ENCODE assay signal across 32 cellular contexts in genomic region chr11:70064011-70064725, GRCh38. TPM values are rescaled to one million over a fixed set of nuclear protein-coding genes. Genes with fewer than 3 reads are reported as not detected.
A peak's percentile ranks its signal among the peaks of the same experiment; 100 is the strongest.
DNase-seq lines count a peak whose midpoint lies in the region; ATAC-seq and TF ChIP-seq lines count a peak whose summit lies in the region.
"Had no signal": no experiment of that assay in that cellular context is flagged by ENCODE, and none has a peak within 500 bp of the region (broad histone marks: within the 10 kb centered on the region; RNA-seq: fewer than 3 reads in every experiment).

No MANE protein-coding gene starts in this region.

- peak overlapping the region; percentile 18 for H3K9ac ChIP-seq in HCT116 (ENCODE audit: low read length)
- peak overlapping the region; percentile 39 for H3K9ac ChIP-seq in mammary epithelial cell (ENCODE audit: insufficient read depth, low read length)

- H3K79me2 ChIP-seq in HCT116 (ENCODE audit: insufficient read depth, low read length) (no peaks in the 10 kb centered on the region), mammary epithelial cell (ENCODE audit: insufficient read depth, low read length) (no peaks in the 10 kb centered on the region)

- H3K4me3 ChIP-seq in HCT116 (replicated peaks in 1 of 2; ENCODE audit: low read depth in 1 of 2, low read length in 2 of 2), result peak overlapping the region in 1 of 2 experiments; percentile 6; a peak in 1 of 4 replicates
- no peak overlapping the region for H3K4me3 ChIP-seq in mammary epithelial cell (replicated peaks in 1 of 3; ENCODE audit: insufficient read depth in 1 of 3, low read depth in 2 of 3, low read length in 3 of 3)
- H3K4me3 ChIP-seq: adrenal gland, body of pancreas, heart right ventricle, smooth muscle cell, stomach, tibial nerve had no signal

- H3K27ac ChIP-seq in HCT116 (ENCODE audit: low read depth, low read length) (no peak overlapping the region), mammary epithelial cell (ENCODE audit: insufficient read depth, low read depth, low read length) (peak overlapping the region; percentile 87)
- H3K27ac ChIP-seq: adrenal gland, body of pancreas, heart right ventricle, HL-60, stomach, tibial nerve had no signal

- RAD21 ChIA-PET in HCT116 (lab: Charles Lee; ENCODE audit: low non-redundant PET in 1 of 2, low total read pairs in 2 of 2, uncharacterized antibody in 2 of 2, unreplicated experiment in 2 of 2), result no interaction called here

- TF ChIP-seq CTCF in HCT116 (IDR thresholded peaks at IDR 0.05 in 2 of 3, conservative IDR thresholded peaks at IDR 0.05 in 1 of 3; ENCODE audit: borderline replicate concordance in 1 of 3, insufficient read depth in 1 of 3, low read depth in 2 of 3, low read length in 2 of 3) (no peak), mammary epithelial cell (conservative IDR thresholded peaks at IDR 0.05 in 1 of 2, IDR thresholded peaks at IDR 0.05 in 1 of 2; ENCODE audit: extremely low read depth in 1 of 2, insufficient read depth in 1 of 2, low read depth in 1 of 2, low read length in 2 of 2) (peak in 1 of 2 donors; percentile 1)

- in situ Hi-C loops in mammary epithelial cell (cut with MboI; ENCODE audit: low sequenced_read_pairs in 2 of 2), result no loop called here

- ATAC-seq in HCT116, result peak; percentile 48
- ATAC-seq in GM21786 (IDR thresholded peaks at IDR 0.05; ENCODE audit: unreplicated experiment), result no peak
- ATAC-seq: body of pancreas, heart right ventricle, left cardiac atrium had no signal

- WGBS in mammary epithelial cell (ENCODE audit: low coverage, missing lambda C conversion rate), result 14% methylated on average over 9 of the region's 10 CpGs

- CTCF ChIA-PET in HCT116 (lab: Charles Lee) (no interaction called here), mammary epithelial cell (lab: Charles Lee; ENCODE audit: low non-redundant PET) (interaction anchor here (0.7 kb wide), 1 partner anchor 191 kb away, joined by 3 read pairs; no protein-coding TSS in a partner anchor)

- dilution Hi-C loops in mammary epithelial cell (cut with HindIII; ENCODE audit: low sequenced_read_pairs), result no loop called here

- TF ChIP-seq RAD21 in HCT116 (IDR thresholded peaks at IDR 0.05; ENCODE audit: low read depth), result no peak

- H3K9me3 ChIP-seq in HCT116 (ENCODE audit: control insufficient read depth in 1 of 2, insufficient read depth in 1 of 2, low read depth in 1 of 2, low read length in 2 of 2) (no peaks in the 10 kb centered on the region), mammary epithelial cell (replicated peaks; ENCODE audit: insufficient read depth, low read length) (no peaks in the 10 kb centered on the region)
- H3K9me3 ChIP-seq: adrenal gland, body of pancreas, heart right ventricle, stomach, tibial nerve had no signal

- POLR2A ChIA-PET in HCT116 (lab: Charles Lee), result no interaction called here

- H3K27me3 ChIP-seq in HCT116 (ENCODE audit: insufficient read depth, low read length) (no peaks in the 10 kb centered on the region), mammary epithelial cell (ENCODE audit: insufficient read depth, low read length) (no peaks in the 10 kb centered on the region)
- H3K27me3 ChIP-seq: body of pancreas had no signal

- no peaks in the 10 kb centered on the region for H3K36me3 ChIP-seq in HCT116 (ENCODE audit: control insufficient read depth in 1 of 2, insufficient read depth in 2 of 2, low read length in 2 of 2)
- no peaks in the 10 kb centered on the region for H3K36me3 ChIP-seq in mammary epithelial cell (ENCODE audit: insufficient read depth, low read length)
- H3K36me3 ChIP-seq: adrenal gland, heart right ventricle, stomach, tibial nerve had no signal

- intact Hi-C loops in HCT116 (cut with micrococcal nuclease) (no loop called here), mammary epithelial cell (cut with micrococcal nuclease) (loop anchor here (2.0 to 5.0 kb wide), 2 partner anchors 15 to 117 kb away; partner anchors contain the start of gene ANO1), posterior vena cava (cut with DNase I) (no loop called here)

- BruUV-seq in HCT116 (replicated peaks; lab: Mats Ljungman, UMichigan), result TSS peak; percentile 59
- TSS peak; percentile 94 for BruUV-seq in mammary epithelial cell (replicated peaks; lab: Mats Ljungman, UMichigan)

- peak overlapping the region; percentile 54 for H3K4me2 ChIP-seq in HCT116 (ENCODE audit: low read length)
- peak overlapping the region; percentile 46 for H3K4me2 ChIP-seq in mammary epithelial cell (ENCODE audit: insufficient read depth, low read depth, low read length)
- H3K4me2 ChIP-seq: smooth muscle cell had no signal

- H2AFZ ChIP-seq in HCT116 (ENCODE audit: low read depth, low read length, poor library complexity, severe bottlenecking), result no peak overlapping the region
- peak overlapping the region; percentile 14 for H2AFZ ChIP-seq in mammary epithelial cell (ENCODE audit: low read depth, low read length)

- no peaks in the 10 kb centered on the region for H3K9me2 ChIP-seq in HCT116 (ENCODE audit: insufficient read depth)

- no peak for TF ChIP-seq POLR2A in HCT116 (IDR thresholded peaks at IDR 0.05; ENCODE audit: borderline replicate concordance, extremely low read depth, insufficient read depth, insufficient read length)

- no peak for DNase-seq in HCT116 (ENCODE audit: low read depth, low spot score)
- DNase-seq in mammary epithelial cell, result no peak
- peak; percentile 45 for DNase-seq in islet precursor cell
- peak; percentile 38 for DNase-seq in posterior vena cava (ENCODE audit: low spot score)
- no peak for DNase-seq in DMS53 (lab: John Stamatoyannopoulos, UW)
- DNase-seq in RKO (ENCODE audit: low spot score), result no peak
- DNase-seq: activated CD4-positive, alpha-beta T cell treated with anti-CD3 and anti-CD28 coated beads for 4 hours; activated naive CD4-positive, alpha-beta T cell treated with Interleukin-2 at 50 U/mL for 16 hours; activated T-cell treated with anti-CD3 and anti-CD28 coated beads, Interleukin-2, amount 50 U/mL, for 48 hours; body of pancreas; C1 segment of cervical spinal cord; cerebellar nuclear complex; COR-L47; DMS79 treated with DMSO at 0.1 percent for 48 hours; foreskin fibroblast; GF-D8; heart right ventricle; Karpas-422; left cardiac atrium; mesenchymal stem cell; MV-4-11; naive B cell; occipital lobe; Right ventricle myocardium superior; stimulated activated CD4-positive, alpha-beta T cell treated with anti-CD3 and anti-CD28 coated beads, Interleukin-1b, Interleukin-23, amount 100 ng/mL, for 48 hours; stomach had no signal

- peaks cover 45 to 64% of the 10 kb centered on the region in 2 experiments for H3K4me1 ChIP-seq in HCT116 (ENCODE audit: control insufficient read depth in 1 of 2, insufficient read depth in 2 of 2, low read length in 2 of 2)
- peaks cover 60% of the 10 kb centered on the region for H3K4me1 ChIP-seq in mammary epithelial cell (ENCODE audit: insufficient read depth, low read length)
- H3K4me1 ChIP-seq: adrenal gland, tibial nerve had no signal

- H4K20me1 ChIP-seq in HCT116 (ENCODE audit: insufficient read depth) (no peaks in the 10 kb centered on the region), mammary epithelial cell (ENCODE audit: insufficient read depth, low read length) (no peaks in the 10 kb centered on the region)

TF ChIP-seq in HCT116, 20 proteins besides CTCF, POLR2A, EP300 and RAD21 (continues in another document):
- TF ChIP-seq SRF (IDR thresholded peaks at IDR 0.05; ENCODE audit: low read depth) (no peak), REST (IDR thresholded peaks at IDR 0.05; ENCODE audit: low read depth) (no peak), CEBPB (IDR thresholded peaks at IDR 0.05; ENCODE audit: low read depth) (no peak), MAX (IDR thresholded peaks at IDR 0.05) (no peak), EGR1 (IDR thresholded peaks at IDR 0.05; ENCODE audit: low read depth) (no peak), CBX3 (IDR thresholded peaks at IDR 0.05; ENCODE audit: low read depth) (no peak), ATF3 (IDR thresholded peaks at IDR 0.05) (no peak), ELF1 (IDR thresholded peaks at IDR 0.05; ENCODE audit: borderline replicate concordance, low read depth) (no peak), EZH2phosphoT487 (IDR thresholded peaks at IDR 0.05; ENCODE audit: borderline replicate concordance) (no peak), YY1 (IDR thresholded peaks at IDR 0.05; ENCODE audit: extremely low read depth, insufficient replicate concordance, low read depth, low read length) (no peak), SP1 (IDR thresholded peaks at IDR 0.05; ENCODE audit: low read depth) (no peak)

RNA-seq across cellular contexts. Expression of gene ANO1, which starts 13.9 kb away (rescaled TPM):
- total RNA-seq in HCT116 (2021; ENCODE audit: unreplicated experiment) (41.7 TPM), mammary epithelial cell (100 to 1,000 TPM in 1 of 2 donors, 10 to 100 TPM in 1; 54.3 to 181 TPM), posterior vena cava (10 to 100 TPM; 55.4 to 56.2 TPM)
- polyA plus RNA-seq in HCT116 (2012), result 49.9 and 53.5 TPM in 2 replicates
- polyA plus RNA-seq in mammary epithelial cell, result 147 TPM
- polyA minus RNA-seq in mammary epithelial cell, result 191 TPM
- total RNA-seq: OCI-LY7 had no signal

Comparison
In these comparisons a context has a peak if more than half of its experiments do, and no peak if none do; other contexts are left out.
1. DNase-seq: peak in islet precursor cell (single experiment) and posterior vena cava (single experiment); none in HCT116 (single experiment), mammary epithelial cell (single experiment), DMS53 (single experiment) and RKO (single experiment).